Comparison of ENCODE assay signal across 11 cellular contexts in genomic region chr11:11973361-11973800, GRCh38. TPM values are rescaled to one million over a fixed set of nuclear protein-coding genes. Genes with fewer than 3 reads are reported as not detected.
DNase-seq lines count a peak whose midpoint lies in the region; ATAC-seq and TF ChIP-seq lines count a peak whose summit lies in the region.
"Had no signal": no experiment of that assay in that cellular context is flagged by ENCODE, and none has a peak within 500 bp of the region (broad histone marks: within the 10 kb centered on the region; RNA-seq: fewer than 3 reads in every experiment).

No MANE protein-coding gene starts in this region.

- H3K79me2 ChIP-seq in trophoblast cell (ENCODE audit: control insufficient read depth, insufficient read depth, low read length, poor library complexity): peaks cover 5% of the 10 kb centered on the region
- H3K79me2 ChIP-seq in Karpas-422 (ENCODE audit: low read length): no peaks in the 10 kb centered on the region

- H3K79me1 ChIP-seq in trophoblast cell (ENCODE audit: low read length): peaks cover 15% of the 10 kb centered on the region

- no peak for ATAC-seq in GM18520 (IDR thresholded peaks at IDR 0.05; ENCODE audit: unreplicated experiment)
- ATAC-seq in GM19395 (IDR thresholded peaks at IDR 0.05; ENCODE audit: unreplicated experiment): no peak

- H3K27ac ChIP-seq in left ventricle myocardium inferior (replicated peaks) (peak overlapping the region; percentile 96), trophoblast cell (ENCODE audit: low read depth, low read length) (peak overlapping the region; percentile 13), Karpas-422 (ENCODE audit: low read length) (no peak overlapping the region)
- H3K27ac ChIP-seq: BLaER1 treated with 17β-estradiol and CSF1 and Interleukin-3, amounts not matched to agents 10 nM and 100 nM had no signal

- no peaks in the 10 kb centered on the region for H3K9me2 ChIP-seq in Karpas-422 (replicated peaks; ENCODE audit: insufficient read depth, low read length)

- H2AFZ ChIP-seq in trophoblast cell (ENCODE audit: insufficient read depth, low read length, poor library complexity) (no peak overlapping the region), Karpas-422 (ENCODE audit: low read length) (no peak overlapping the region)

- no peak overlapping the region for H2BK120ac ChIP-seq in trophoblast cell (ENCODE audit: insufficient read depth, low read length, poor library complexity)

- H4K20me1 ChIP-seq in Karpas-422 (ENCODE audit: insufficient read depth, low read depth, low read length): no peaks in the 10 kb centered on the region
- H4K20me1 ChIP-seq: BLaER1 treated with 17β-estradiol and CSF1 and Interleukin-3, amounts not matched to agents 10 nM and 100 nM had no signal

- H3K27me3 ChIP-seq in left ventricle myocardium inferior (ENCODE audit: low read depth) (no peaks in the 10 kb centered on the region), trophoblast cell (ENCODE audit: insufficient read depth, low read length) (no peaks in the 10 kb centered on the region), Karpas-422 (ENCODE audit: low read length) (no peaks in the 10 kb centered on the region)
- H3K27me3 ChIP-seq: BLaER1 treated with 17β-estradiol and CSF1 and Interleukin-3, amounts not matched to agents 10 nM and 100 nM had no signal

- H2BK12ac ChIP-seq in trophoblast cell (ENCODE audit: low read length): no peak overlapping the region

- intact Hi-C loops in left ventricle myocardium inferior (cut with micrococcal nuclease): no loop called here

- H3K9me3 ChIP-seq in left ventricle myocardium inferior (replicated peaks) (no peaks in the 10 kb centered on the region), trophoblast cell (ENCODE audit: insufficient read depth, low read depth, low read length) (no peaks in the 10 kb centered on the region), Karpas-422 (ENCODE audit: low read length) (no peaks in the 10 kb centered on the region)
- H3K9me3 ChIP-seq: BLaER1 treated with 17β-estradiol and CSF1 and Interleukin-3, amounts not matched to agents 10 nM and 100 nM had no signal

- H3K4me2 ChIP-seq in trophoblast cell (ENCODE audit: low read length) (no peak overlapping the region), Karpas-422 (ENCODE audit: low read depth, low read length, poor library complexity, severe bottlenecking) (no peak overlapping the region)
- H3K4me2 ChIP-seq: BLaER1 treated with 17β-estradiol and CSF1 and Interleukin-3, amounts not matched to agents 10 nM and 100 nM had no signal

- H2BK5ac ChIP-seq in trophoblast cell (ENCODE audit: low read depth, low read length, poor library complexity): peak overlapping the region; percentile 45

- no peak overlapping the region for H4K8ac ChIP-seq in trophoblast cell (ENCODE audit: low read depth, low read length)

- no peak overlapping the region for H4K12ac ChIP-seq in trophoblast cell (ENCODE audit: low read depth, low read length)

- no peak for TF ChIP-seq CTCF in left ventricle myocardium inferior (IDR thresholded peaks at IDR 0.05; ENCODE audit: borderline replicate concordance)

- H3K4me1 ChIP-seq in left ventricle myocardium inferior (peaks cover 100% of the 10 kb centered on the region), trophoblast cell (ENCODE audit: control insufficient read depth in 1 of 2, insufficient read depth in 2 of 2, low read length in 2 of 2) (peaks cover 27 to 34% of the 10 kb centered on the region in 2 experiments), Karpas-422 (ENCODE audit: low read length) (no peaks in the 10 kb centered on the region)

- peak; percentile 91 for DNase-seq in AG08395 (ENCODE audit: low spot score)
- peak; percentile 95 for DNase-seq in astrocyte of the hippocampus (ENCODE audit: low read depth, low spot score)
- peak; percentile 82 for DNase-seq in left ventricle myocardium inferior
- no peak for DNase-seq in trophoblast cell
- DNase-seq in NCI-H526 treated with DMSO at 0.1 percent for 48 hours (lab: John Stamatoyannopoulos, UW): no peak
- DNase-seq in Karpas-422: no peak
- DNase-seq: activated naive CD8-positive, alpha-beta T cell treated with anti-CD3 and anti-CD28 coated beads, Interleukin-2, amount 10 ng/mL, durations not matched to agents 7 days and 5 days; NCI-H2029 treated with DMSO at 0.1 percent for 48 hours had no signal

- no peak overlapping the region for H4K91ac ChIP-seq in trophoblast cell (ENCODE audit: low read depth, low read length)

- WGBS in trophoblast cell (ENCODE audit: extremely low coverage, insufficient coverage, insufficient read length): no CpG with 5 or more reads among the region's 8 CpGs

- H3K36me3 ChIP-seq in left ventricle myocardium inferior (no peaks in the 10 kb centered on the region), trophoblast cell (ENCODE audit: control insufficient read depth in 1 of 2, insufficient read depth in 2 of 2, low read length in 2 of 2) (peaks cover 2 to 15% of the 10 kb centered on the region in 2 experiments), Karpas-422 (ENCODE audit: insufficient read depth, low read length) (no peaks in the 10 kb centered on the region)
- H3K36me3 ChIP-seq: BLaER1 treated with 17β-estradiol and CSF1 and Interleukin-3, amounts not matched to agents 10 nM and 100 nM had no signal

- no peak overlapping the region for H3K23ac ChIP-seq in trophoblast cell (ENCODE audit: low read length)

- H3K4me3 ChIP-seq in left ventricle myocardium inferior (peak overlapping the region; percentile 18), trophoblast cell (ENCODE audit: low read depth, low read length) (no peak overlapping the region), Karpas-422 (ENCODE audit: low read length) (no peak overlapping the region)
- H3K4me3 ChIP-seq: BLaER1 treated with 17β-estradiol and CSF1 and Interleukin-3, amounts not matched to agents 10 nM and 100 nM had no signal

- H3K4ac ChIP-seq in trophoblast cell (ENCODE audit: low read depth, low read length): no peak overlapping the region

- peak overlapping the region; percentile 2 for H3K14ac ChIP-seq in trophoblast cell (ENCODE audit: low read length)

- H2AK5ac ChIP-seq in trophoblast cell (ENCODE audit: low read length): no peak overlapping the region

- H3K9ac ChIP-seq in trophoblast cell (ENCODE audit: low read length) (no peak overlapping the region), Karpas-422 (ENCODE audit: low read length) (no peak overlapping the region)
- H3K9ac ChIP-seq: BLaER1 treated with 17β-estradiol and CSF1 and Interleukin-3, amounts not matched to agents 10 nM and 100 nM had no signal

- no peak overlapping the region for H3K18ac ChIP-seq in trophoblast cell (ENCODE audit: low read length)

RNA-seq across cellular contexts. Expression of gene DKK3, which starts 35.0 kb away (rescaled TPM):
- 769 TPM for total RNA-seq in left ventricle myocardium inferior
- polyA plus RNA-seq in trophoblast cell (2013): 41.2 and 42.2 TPM in 2 replicates
- not detected in 2 replicates for total RNA-seq in Karpas-422 (2014; rRNA removed; shearing (Covaris generic); ENCODE audit: low replicate concordance)

Comparison
In these comparisons a context has a peak if more than half of its experiments do, and no peak if none do; other contexts are left out.
1. DNase-seq: peak in AG08395 (single experiment), astrocyte of the hippocampus (single experiment) and left ventricle myocardium inferior (single experiment); none in trophoblast cell (0 of 2), NCI-H526 treated with DMSO at 0.1 percent for 48 hours (single experiment) and Karpas-422 (single experiment).
2. RNA of gene DKK3, which starts 35.0 kb away (total RNA-seq): 769 TPM in left ventricle myocardium inferior (single experiment); not detected in Karpas-422; every median in the first group is over 100 times any median in the second.